Comparison of ENCODE assay signal across 1 cellular context in genomic region chr22:49828599-49828965, GRCh38.
TF ChIP-seq lines count a peak whose summit lies in the region.

No MANE protein-coding gene starts in this region.

TF ChIP-seq in H1, 55 proteins besides CTCF, POLR2A, EP300 and RAD21:
- TF ChIP-seq EZH2 (IDR thresholded peaks at IDR 0.05; ENCODE audit: low read depth, low read length, severe bottlenecking) (no peak), CHD7 (IDR thresholded peaks at IDR 0.05; ENCODE audit: insufficient replicate concordance, low read length) (no peak), SP2 (IDR thresholded peaks at IDR 0.05; ENCODE audit: low read length) (no peak), SRF (IDR thresholded peaks at IDR 0.05; ENCODE audit: low read depth, low read length) (no peak), HDAC2 (IDR thresholded peaks at IDR 0.05; ENCODE audit: borderline replicate concordance in 1 of 2, low read depth in 2 of 2, low read length in 2 of 2) (no peak), TCF12 (IDR thresholded peaks at IDR 0.05; ENCODE audit: low read depth, low read length) (no peak), RXRA (IDR thresholded peaks at IDR 0.05; ENCODE audit: insufficient read depth, low read depth, low read length) (no peak), HDAC6 (IDR thresholded peaks at IDR 0.05; ENCODE audit: low read depth, low read length) (no peak), MAX (IDR thresholded peaks at IDR 0.05) (no peak), SP1 (IDR thresholded peaks at IDR 0.05; ENCODE audit: low read depth, low read length) (no peak), SAP30 (IDR thresholded peaks at IDR 0.05; ENCODE audit: insufficient read depth, insufficient replicate concordance, low read length) (no peak), RBBP5 (IDR thresholded peaks at IDR 0.05; ENCODE audit: borderline replicate concordance, low read depth, low read length) (no peak)
